Comparison of ENCODE assay signal across 21 cellular contexts in genomic region chr1:59180715-59181114, GRCh38.
DNase-seq lines count a peak whose midpoint lies in the region; ATAC-seq and TF ChIP-seq lines count a peak whose summit lies in the region.
"Had no signal": no experiment of that assay in that cellular context is flagged by ENCODE, and none has a peak within 500 bp of the region (broad histone marks: within the 10 kb centered on the region; RNA-seq: fewer than 3 reads in every experiment).

No MANE protein-coding gene starts in this region.

- H3K4me1 ChIP-seq in right atrium auricular region (peaks cover 0 to 17% of the 10 kb centered on the region in 2 donors), sigmoid colon (peaks cover 0 to 24% (median 22%) of the 10 kb centered on the region in 4 donors)

- H3K9me3 ChIP-seq in right atrium auricular region (no peaks in the 10 kb centered on the region), sigmoid colon (no peaks in the 10 kb centered on the region)
- H3K9me3 ChIP-seq: SK-N-SH had no signal

- H3K27me3 ChIP-seq in right atrium auricular region: no peaks in the 10 kb centered on the region
- H3K27me3 ChIP-seq in sigmoid colon: no peaks in the 10 kb centered on the region

- TF ChIP-seq POLR2A in sigmoid colon (IDR thresholded peaks at IDR 0.05): no peak

- DNase-seq in right atrium auricular region (ENCODE audit: low spot score) (no peak), left ventricle myocardium superior (no peak), fibroblast of the aortic adventitia (ENCODE audit: low read depth) (peak; percentile 33), sigmoid colon (no peak), head of caudate nucleus (no peak)
- DNase-seq in activated CD8-positive, alpha-beta memory T cell treated with anti-CD3 and anti-CD28 coated beads for 24 hours: no peak
- DNase-seq: activated CD4-positive, alpha-beta T cell treated with anti-CD3 and anti-CD28 coated beads for 1 hour; activated CD8-positive, alpha-beta T cell treated with anti-CD3 and anti-CD28 coated beads, Interleukin-2, amount 10 ng/mL, durations not matched to agents 7 days and 5 days; activated T-cell treated with anti-CD3 and anti-CD28 coated beads for 4 hours; AML-193; CD8-positive, alpha-beta T cell; cerebellar nuclear complex; DMS 273 treated with DMSO at 0.1 percent for 48 hours; effector CD4-positive, alpha-beta T cell; EL; H7; nephron progenitor cell; SK-N-SH; T-helper 17 cell had no signal

- TF ChIP-seq EP300 in sigmoid colon (IDR thresholded peaks at IDR 0.05): no peak

- H3K27ac ChIP-seq in right atrium auricular region: peak overlapping the region; percentile 30 to 34
- H3K27ac ChIP-seq in sigmoid colon: peak overlapping the region; percentile 18 to 62 (median 45)

- H3K4me3 ChIP-seq in right atrium auricular region (no peak overlapping the region), fibroblast of the aortic adventitia (ENCODE audit: low read depth, low read length) (no peak overlapping the region), sigmoid colon (no peak overlapping the region)

- ATAC-seq in left ventricle myocardium superior (no peak), GM19351 (IDR thresholded peaks at IDR 0.05; ENCODE audit: unreplicated experiment) (no peak), GM21825 (IDR thresholded peaks at IDR 0.05; ENCODE audit: unreplicated experiment) (no peak)
- ATAC-seq: activated CD8-positive, alpha-beta T cell treated with anti-CD3 and anti-CD28 coated beads, Interleukin-2, amount 10 ng/mL, durations not matched to agents 7 days and 5 days; CD8-positive, alpha-beta T cell; T-helper 17 cell had no signal

- H3K36me3 ChIP-seq in right atrium auricular region (no peaks in the 10 kb centered on the region), sigmoid colon (no peaks in the 10 kb centered on the region)

- WGBS in sigmoid colon, 2 donors: 65 to 68% methylated on average over 2 of the region's 2 CpGs

- intact Hi-C loops in left ventricle myocardium superior (cut with micrococcal nuclease) (no loop called here), sigmoid colon (cut with DNase I) (no loop called here), head of caudate nucleus (cut with DNase I) (no loop called here)

- TF ChIP-seq CTCF in right atrium auricular region (IDR thresholded peaks at IDR 0.05) (no peak), fibroblast of the aortic adventitia (IDR thresholded peaks at IDR 0.05; ENCODE audit: insufficient read depth, low read length) (no peak), sigmoid colon (IDR thresholded peaks at IDR 0.05) (no peak)
